In genomic region chr17:7944321-7944720, GRCh38 we compare ENCODE assay signal across 21 cellular contexts.
"Had no signal": no experiment of that assay in that cellular context is flagged by ENCODE, and none has a peak within 500 bp of the region (broad histone marks: within the 10 kb centered on the region; RNA-seq: fewer than 3 reads in every experiment).

No MANE protein-coding gene starts in this region.

- H3K27me3 ChIP-seq: colonic mucosa, foreskin keratinocyte, hepatocyte, neutrophil had no signal

- ATAC-seq: foreskin keratinocyte; left cardiac atrium; naive thymus-derived CD8-positive, alpha-beta T cell; psoas muscle; sciatic nerve had no signal

- H3K4me2 ChIP-seq: hepatocyte had no signal

- H3K27ac ChIP-seq: colonic mucosa, foreskin keratinocyte, hepatocyte, left ventricle myocardium inferior, neutrophil, psoas muscle, skin epidermis had no signal

- H3K4me3 ChIP-seq: colonic mucosa, hepatocyte, left ventricle myocardium inferior, lung, psoas muscle, skin epidermis had no signal

- H3K79me2 ChIP-seq: hepatocyte had no signal

- H3K4me1 ChIP-seq: colonic mucosa, foreskin keratinocyte, left ventricle myocardium inferior, psoas muscle had no signal

- DNase-seq: colonic mucosa; dermis blood vessel endothelial cell; endodermal cell; erythroblast; foreskin keratinocyte; kidney; left cardiac atrium; left ventricle myocardium inferior; mesenchymal stem cell; naive thymus-derived CD8-positive, alpha-beta T cell; psoas muscle; retina; stimulated activated CD4-positive, alpha-beta T cell treated with anti-CD3 and anti-CD28 coated beads, Interleukin-2, amount 100 ng/mL, for 24 hours; stimulated activated CD4-positive, alpha-beta T cell treated with anti-CD3 and anti-CD28 coated beads, Interleukin-4, amount 100 ng/mL, for 4 hours; stimulated activated naive CD4-positive, alpha-beta T cell treated with Interleukin-2 at 50 U/mL for 16 hours; trophoblast cell had no signal
